8 cellular contexts compared by ENCODE assay signal in the genomic region with DNA sequence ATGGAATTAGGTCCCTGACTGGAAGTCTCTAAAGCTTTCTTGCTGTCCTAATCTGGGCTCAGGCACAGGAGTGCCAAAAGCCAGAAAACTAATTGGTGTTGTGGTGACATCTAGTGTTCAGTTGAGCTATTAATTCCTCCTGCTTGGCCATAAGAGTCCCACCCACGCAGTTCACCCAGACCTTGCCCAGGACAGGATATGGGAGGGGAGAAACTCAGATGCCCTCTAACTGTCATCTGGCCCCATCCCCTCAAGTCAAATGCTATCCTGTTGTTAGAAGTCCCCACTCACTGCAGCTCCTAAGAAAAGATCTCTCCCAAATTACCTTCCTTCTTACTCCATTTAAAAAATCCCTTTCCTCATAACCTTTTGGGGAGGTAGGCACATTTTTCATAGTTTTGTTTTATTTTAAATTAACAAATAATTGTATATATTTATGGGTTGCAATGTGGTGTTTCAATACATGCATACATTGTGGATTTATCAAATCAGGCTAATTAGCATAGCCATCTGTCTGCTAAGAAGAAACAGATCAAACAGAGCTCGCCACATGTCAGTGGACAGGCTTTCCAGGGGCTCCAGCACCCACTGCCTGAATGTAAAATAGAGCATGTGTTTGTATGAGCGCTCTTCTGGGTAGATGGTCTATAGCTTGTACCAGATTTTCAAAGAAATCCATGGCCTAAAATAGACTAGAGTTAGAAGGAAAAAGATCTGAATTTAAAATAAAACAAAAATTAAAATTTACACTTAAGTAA.
DNase-seq lines count a peak whose midpoint lies in the region; ATAC-seq and TF ChIP-seq lines count a peak whose summit lies in the region.

No MANE protein-coding gene starts in this region.

- H3K27ac ChIP-seq in left lung = no peak overlapping the region

- no peaks in the 10 kb centered on the region for H3K36me3 ChIP-seq in left lung

- H3K9me3 Mint-ChIP-seq in T-helper 1 cell treated with Interleukin-12 subunit alpha and Interleukin-12 subunit beta and Interleukin-4 antibody, amounts not matched to agents 30 μg/mL and 1 μg/mL, for 36 hours = no peaks in the 10 kb centered on the region
- H3K9me3 Mint-ChIP-seq in central memory CD8-positive, alpha-beta T cell = no peaks in the 10 kb centered on the region

- intact Hi-C loops in left lung (cut with DNase I) = no loop called here

- no peak overlapping the region for H3K4me3 ChIP-seq in left lung

- H3K36me3 Mint-ChIP-seq in T-helper 1 cell treated with Interleukin-12 subunit alpha and Interleukin-12 subunit beta and Interleukin-4 antibody, amounts not matched to agents 30 μg/mL and 1 μg/mL, for 36 hours (ENCODE audit: low read depth) = peaks cover 2% of the 10 kb centered on the region
- no peaks in the 10 kb centered on the region for H3K36me3 Mint-ChIP-seq in central memory CD8-positive, alpha-beta T cell (ENCODE audit: insufficient read depth)

- DNase-seq in CD1c-positive myeloid dendritic cell (ENCODE audit: extremely low spot score) (peak; percentile 90), NCI-H1930 (lab: John Stamatoyannopoulos, UW) (peak; percentile 50 to 68), left lung (peak in 1 of 2 donors; percentile 68)
- DNase-seq in central memory CD8-positive, alpha-beta T cell (ENCODE audit: low spot score in 2 of 2) = peak in 1 of 2 donors; percentile 34
- peak; percentile 15 for DNase-seq in stimulated activated CD8-positive, alpha-beta memory T cell treated with anti-CD3 and anti-CD28 coated beads, Interleukin-4, amount 100 ng/mL, for 24 hours (ENCODE audit: low read depth)

- ATAC-seq in GM18870 (IDR thresholded peaks at IDR 0.05; ENCODE audit: unreplicated experiment) (peak; percentile 78), HG03060 (IDR thresholded peaks at IDR 0.05; ENCODE audit: low read depth, unreplicated experiment) (peak; percentile 81), left lung (peak; percentile 86)
- ATAC-seq in central memory CD8-positive, alpha-beta T cell (replicated peaks; ENCODE audit: extremely low read depth, poor library complexity, severe bottlenecking) = peak; percentile 66

- H3K27me3 Mint-ChIP-seq in T-helper 1 cell treated with Interleukin-12 subunit alpha and Interleukin-12 subunit beta and Interleukin-4 antibody, amounts not matched to agents 30 μg/mL and 1 μg/mL, for 36 hours (ENCODE audit: low read depth) = no peaks in the 10 kb centered on the region
- H3K27me3 Mint-ChIP-seq in central memory CD8-positive, alpha-beta T cell = no peaks in the 10 kb centered on the region

- H3K4me1 Mint-ChIP-seq in T-helper 1 cell treated with Interleukin-12 subunit alpha and Interleukin-12 subunit beta and Interleukin-4 antibody, amounts not matched to agents 30 μg/mL and 1 μg/mL, for 36 hours (ENCODE audit: low read depth) = peaks cover 44% of the 10 kb centered on the region
- peaks cover 53% of the 10 kb centered on the region for H3K4me1 Mint-ChIP-seq in central memory CD8-positive, alpha-beta T cell

- H3K27me3 ChIP-seq in left lung = no peaks in the 10 kb centered on the region

- peak overlapping the region; percentile 3 for H3K27ac Mint-ChIP-seq in T-helper 1 cell treated with Interleukin-12 subunit alpha and Interleukin-12 subunit beta and Interleukin-4 antibody, amounts not matched to agents 30 μg/mL and 1 μg/mL, for 36 hours
- no peak overlapping the region for H3K27ac Mint-ChIP-seq in central memory CD8-positive, alpha-beta T cell (ENCODE audit: low read depth)

- peak overlapping the region; percentile 4 for H3K4me3 Mint-ChIP-seq in T-helper 1 cell treated with Interleukin-12 subunit alpha and Interleukin-12 subunit beta and Interleukin-4 antibody, amounts not matched to agents 30 μg/mL and 1 μg/mL, for 36 hours
- H3K4me3 Mint-ChIP-seq in central memory CD8-positive, alpha-beta T cell = no peak overlapping the region

- peaks cover 33 to 66% of the 10 kb centered on the region in 2 donors for H3K4me1 ChIP-seq in left lung

- TF ChIP-seq CTCF in left lung (IDR thresholded peaks at IDR 0.05) = peak; percentile 63 to 66

- H3K9me3 ChIP-seq in left lung = no peaks in the 10 kb centered on the region
